ENCODE assay signal across 8 cellular contexts in the genomic region with DNA sequence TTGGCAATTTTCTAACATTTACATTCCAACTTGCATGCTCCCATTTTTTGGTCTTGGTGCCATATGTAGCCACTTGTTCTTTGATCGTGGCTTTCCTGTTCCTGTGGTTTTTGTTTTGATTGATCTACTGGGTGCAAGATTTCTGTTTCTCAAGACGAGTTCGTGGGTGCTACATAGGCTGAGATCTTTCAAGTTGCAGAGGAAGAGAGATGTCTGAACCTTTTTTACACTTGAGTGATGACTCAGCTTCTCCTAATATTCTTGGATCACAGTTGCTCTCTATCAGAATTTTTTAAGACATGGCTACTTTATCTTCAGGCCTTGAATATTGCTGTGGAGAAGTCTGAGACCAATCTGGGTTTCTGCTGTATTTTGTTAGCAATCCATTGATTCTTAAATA.
DNase-seq lines count a peak whose midpoint lies in the region; ATAC-seq and TF ChIP-seq lines count a peak whose summit lies in the region.
"Not testable (repeated sequence)": the region's sequence is repeated elsewhere in the genome, so short reads cannot be mapped to it uniquely, and the experiment has no call there.

No MANE protein-coding gene starts in this region.

- H3K9me3 ChIP-seq in CD8-positive, alpha-beta memory T cell (ENCODE audit: low read length); T-helper 17 cell (ENCODE audit: control insufficient read depth, low read length, poor library complexity, severe bottlenecking); lung (ENCODE audit: control insufficient read depth in 2 of 2, insufficient read depth in 1 of 2, low read length in 1 of 2): not testable (repeated sequence)

- WGBS in lung, 2 donors = no CpG with 5 or more reads among the region's 3 CpGs

- DNase-seq in CD8-positive, alpha-beta memory T cell = peak in 1 of 5 donors; percentile 0
- not testable (repeated sequence) for DNase-seq in T-helper 17 cell; activated T-helper 1 cell treated with anti-CD3 and anti-CD28 coated beads, Interleukin-12 subunit alpha, Interleukin-12 subunit beta, Interleukin-2, Interleukin-4 antibody, amounts not matched to agents 30 ng/mL and 10 ng/mL and 1 ng/mL, durations not matched to agents 14 hours and 24 hours and 36 hours (ENCODE audit: low spot score); central memory CD8-positive, alpha-beta T cell (ENCODE audit: low spot score in 2 of 2); lung (ENCODE audit: low spot score); stimulated activated naive B cell treated with anti-CD40 and anti-IgM and Interleukin-4, amounts not matched to agents 10 μg/mL and 1 μg/mL and 100 μg/mL, for 72 hours

- POLR2A ChIA-PET in CD8-positive, alpha-beta memory T cell (lab: Charles Lee) = not testable (repeated sequence)

- H3K27me3 ChIP-seq in CD8-positive, alpha-beta memory T cell (ENCODE audit: insufficient read depth, low read length, poor library complexity, severe bottlenecking); lung (ENCODE audit: control insufficient read depth, insufficient read depth): not testable (repeated sequence)

- not testable (repeated sequence) for H3K4me1 Mint-ChIP-seq in CD8-positive, alpha-beta memory T cell; T-helper 17 cell; central memory CD8-positive, alpha-beta T cell; stimulated activated naive B cell treated with anti-CD40 and anti-IgM and Interleukin-4, amounts not matched to agents 10 μg/mL and 1 μg/mL and 100 μg/mL, for 72 hours
- H3K4me1 Mint-ChIP-seq in activated T-helper 1 cell treated with anti-CD3 and anti-CD28 coated beads, Interleukin-12 subunit alpha, Interleukin-12 subunit beta, Interleukin-2, Interleukin-4 antibody, amounts not matched to agents 30 ng/mL and 10 ng/mL and 1 ng/mL, durations not matched to agents 14 hours and 24 hours and 36 hours (ENCODE audit: low read depth) = peaks cover 12% of the 10 kb centered on the region

- H3K4me3 Mint-ChIP-seq in CD8-positive, alpha-beta memory T cell = peak overlapping the region; percentile 70 to 88 (median 85)
- H3K4me3 Mint-ChIP-seq in T-helper 17 cell = peak overlapping the region; percentile 78
- H3K4me3 Mint-ChIP-seq in activated T-helper 1 cell treated with anti-CD3 and anti-CD28 coated beads, Interleukin-12 subunit alpha, Interleukin-12 subunit beta, Interleukin-2, Interleukin-4 antibody, amounts not matched to agents 30 ng/mL and 10 ng/mL and 1 ng/mL, durations not matched to agents 14 hours and 24 hours and 36 hours = peak overlapping the region; percentile 88
- peak overlapping the region; percentile 84 for H3K4me3 Mint-ChIP-seq in central memory CD8-positive, alpha-beta T cell
- H3K4me3 Mint-ChIP-seq in stimulated activated naive B cell treated with anti-CD40 and anti-IgM and Interleukin-4, amounts not matched to agents 10 μg/mL and 1 μg/mL and 100 μg/mL, for 72 hours = peak overlapping the region; percentile 79 to 83

- H3K36me3 ChIP-seq in CD8-positive, alpha-beta memory T cell (ENCODE audit: insufficient read depth, low read length); lung (ENCODE audit: control insufficient read depth in 2 of 2, insufficient read depth in 2 of 2, low read length in 2 of 2): not testable (repeated sequence)

- H3K27me3 Mint-ChIP-seq in CD8-positive, alpha-beta memory T cell; T-helper 17 cell; activated T-helper 1 cell treated with anti-CD3 and anti-CD28 coated beads, Interleukin-12 subunit alpha, Interleukin-12 subunit beta, Interleukin-2, Interleukin-4 antibody, amounts not matched to agents 30 ng/mL and 10 ng/mL and 1 ng/mL, durations not matched to agents 14 hours and 24 hours and 36 hours (ENCODE audit: insufficient read depth); central memory CD8-positive, alpha-beta T cell; stimulated activated naive B cell treated with anti-CD40 and anti-IgM and Interleukin-4, amounts not matched to agents 10 μg/mL and 1 μg/mL and 100 μg/mL, for 72 hours: not testable (repeated sequence)

- ATAC-seq in GM21529 (IDR thresholded peaks at IDR 0.05; ENCODE audit: unreplicated experiment) = peak; percentile 40
- ATAC-seq in HG03565 (IDR thresholded peaks at IDR 0.05; ENCODE audit: unreplicated experiment) = peak; percentile 34
- ATAC-seq in T-helper 17 cell = peak; percentile 80
- ATAC-seq in central memory CD8-positive, alpha-beta T cell (replicated peaks; ENCODE audit: extremely low read depth, poor library complexity, severe bottlenecking) = peak; percentile 93
- ATAC-seq in lung (ENCODE audit: insufficient read depth, low FRiP score) = peak; percentile 17
- not testable (repeated sequence) for ATAC-seq in stimulated activated naive B cell treated with anti-CD40 and anti-IgM and Interleukin-4, amounts not matched to agents 10 μg/mL and 1 μg/mL and 100 μg/mL, for 72 hours (replicated peaks)

- not testable (repeated sequence) for H3K4me3 ChIP-seq in CD8-positive, alpha-beta memory T cell (ENCODE audit: low read length); lung

- H3K9me3 Mint-ChIP-seq in CD8-positive, alpha-beta memory T cell; activated T-helper 1 cell treated with anti-CD3 and anti-CD28 coated beads, Interleukin-12 subunit alpha, Interleukin-12 subunit beta, Interleukin-2, Interleukin-4 antibody, amounts not matched to agents 30 ng/mL and 10 ng/mL and 1 ng/mL, durations not matched to agents 14 hours and 24 hours and 36 hours; central memory CD8-positive, alpha-beta T cell; stimulated activated naive B cell treated with anti-CD40 and anti-IgM and Interleukin-4, amounts not matched to agents 10 μg/mL and 1 μg/mL and 100 μg/mL, for 72 hours: not testable (repeated sequence)

- H3K36me3 Mint-ChIP-seq in CD8-positive, alpha-beta memory T cell; T-helper 17 cell (ENCODE audit: low read depth); activated T-helper 1 cell treated with anti-CD3 and anti-CD28 coated beads, Interleukin-12 subunit alpha, Interleukin-12 subunit beta, Interleukin-2, Interleukin-4 antibody, amounts not matched to agents 30 ng/mL and 10 ng/mL and 1 ng/mL, durations not matched to agents 14 hours and 24 hours and 36 hours (ENCODE audit: low read depth); central memory CD8-positive, alpha-beta T cell (ENCODE audit: insufficient read depth); stimulated activated naive B cell treated with anti-CD40 and anti-IgM and Interleukin-4, amounts not matched to agents 10 μg/mL and 1 μg/mL and 100 μg/mL, for 72 hours: not testable (repeated sequence)

- H3K27ac Mint-ChIP-seq in CD8-positive, alpha-beta memory T cell = peak overlapping the region; percentile 13 to 91 (median 83)
- H3K27ac Mint-ChIP-seq in T-helper 17 cell = peak overlapping the region; percentile 32
- peak overlapping the region; percentile 98 for H3K27ac Mint-ChIP-seq in activated T-helper 1 cell treated with anti-CD3 and anti-CD28 coated beads, Interleukin-12 subunit alpha, Interleukin-12 subunit beta, Interleukin-2, Interleukin-4 antibody, amounts not matched to agents 30 ng/mL and 10 ng/mL and 1 ng/mL, durations not matched to agents 14 hours and 24 hours and 36 hours
- peak overlapping the region; percentile 75 for H3K27ac Mint-ChIP-seq in central memory CD8-positive, alpha-beta T cell (ENCODE audit: low read depth)
- H3K27ac Mint-ChIP-seq in stimulated activated naive B cell treated with anti-CD40 and anti-IgM and Interleukin-4, amounts not matched to agents 10 μg/mL and 1 μg/mL and 100 μg/mL, for 72 hours = peak overlapping the region; percentile 91

- H3K27ac ChIP-seq in CD8-positive, alpha-beta memory T cell (ENCODE audit: low read depth, low read length); lung (ENCODE audit: low read depth in 1 of 2, low read length in 1 of 2): not testable (repeated sequence)

- CTCF ChIA-PET in CD8-positive, alpha-beta memory T cell (lab: Charles Lee) = not testable (repeated sequence)

- not testable (repeated sequence) for TF ChIP-seq CTCF in lung (IDR thresholded peaks at IDR 0.05; ENCODE audit: control extremely low read depth, extremely low read depth)

- not testable (repeated sequence) for H3K4me1 ChIP-seq in CD8-positive, alpha-beta memory T cell (ENCODE audit: insufficient read depth, low read length); lung (ENCODE audit: control insufficient read depth in 2 of 2, insufficient read depth in 2 of 2, low read length in 2 of 2)

- intact Hi-C loops in activated T-helper 1 cell treated with anti-CD3 and anti-CD28 coated beads, Interleukin-12 subunit alpha, Interleukin-12 subunit beta, Interleukin-2, Interleukin-4 antibody, amounts not matched to agents 30 ng/mL and 10 ng/mL and 1 ng/mL, durations not matched to agents 14 hours and 24 hours and 36 hours (cut with micrococcal nuclease) = not testable (repeated sequence)

Comparison
In these comparisons a context has a peak if more than half of its experiments do, and no peak if none do; other contexts are left out.
1. H3K27ac Mint-ChIP-seq: peak in every context shown above with its lines; median percentile 98 in activated T-helper 1 cell treated with anti-CD3 and anti-CD28 coated beads, Interleukin-12 subunit alpha, Interleukin-12 subunit beta, Interleukin-2, Interleukin-4 antibody, amounts not matched to agents 30 ng/mL and 10 ng/mL and 1 ng/mL, durations not matched to agents 14 hours and 24 hours and 36 hours; 91 in stimulated activated naive B cell treated with anti-CD40 and anti-IgM and Interleukin-4, amounts not matched to agents 10 μg/mL and 1 μg/mL and 100 μg/mL, for 72 hours; 83 in CD8-positive, alpha-beta memory T cell; 75 in central memory CD8-positive, alpha-beta T cell; 32 in T-helper 17 cell.